21 cellular contexts compared by ENCODE assay signal in the genomic region with DNA sequence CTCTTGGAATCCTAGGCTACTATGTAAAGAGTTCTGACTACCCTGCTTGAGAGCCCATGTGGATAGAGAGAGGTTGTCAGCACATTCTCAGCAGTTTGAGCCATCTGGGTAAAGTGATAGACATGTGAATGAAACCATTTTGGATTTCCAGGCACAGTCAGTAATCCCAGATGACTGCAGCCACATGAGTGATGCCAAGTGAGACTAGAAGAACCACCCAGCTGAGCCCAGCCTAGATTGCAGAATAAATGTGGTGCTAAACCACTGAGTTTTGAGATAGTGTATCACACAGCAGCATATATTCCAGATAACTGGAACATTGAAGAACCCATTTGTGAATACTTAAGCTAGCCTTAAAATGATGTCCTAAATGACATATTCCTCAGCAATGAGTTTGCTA.
"Had no signal": no experiment of that assay in that cellular context is flagged by ENCODE, and none has a peak within 500 bp of the region (broad histone marks: within the 10 kb centered on the region; RNA-seq: fewer than 3 reads in every experiment).

No MANE protein-coding gene starts in this region.

- H3K4me3 Mint-ChIP-seq: T-cell had no signal

- H3K4me1 ChIP-seq: SJSA1 had no signal

- H3K4me3 ChIP-seq: SJSA1, SK-N-MC had no signal

- H3K36me3 ChIP-seq: SJSA1 had no signal

- H3K27me3 ChIP-seq: SJSA1 had no signal

- DNase-seq: Kasumi-1, MM.1S, NCI-H1092 treated with DMSO at 0.1 percent for 48 hours, NCI-H1436, NCI-H187, NCI-H2029, NCI-H2081 treated with DMSO at 0.1 percent for 48 hours, NCI-H2171, NCI-H446, NCI-H510A, NCI-H524 treated with DMSO at 0.1 percent for 48 hours, NCI-H69, NCI-H774, SHP77 treated with DMSO at 0.1 percent for 48 hours, SW 1271, T-cell had no signal

- FAIRE-seq: HTR-8/SVneo had no signal

- H3K4me2 ChIP-seq: KMS-11 had no signal

- H3K9me3 ChIP-seq: SJSA1 had no signal

- H3K9ac ChIP-seq: KMS-11 had no signal

- H3K27ac Mint-ChIP-seq: T-cell had no signal

- H3K27ac ChIP-seq: HL-60, KMS-11, SJSA1, SK-N-MC had no signal
